ENCODE assay signal across 29 cellular contexts in the genomic region with DNA sequence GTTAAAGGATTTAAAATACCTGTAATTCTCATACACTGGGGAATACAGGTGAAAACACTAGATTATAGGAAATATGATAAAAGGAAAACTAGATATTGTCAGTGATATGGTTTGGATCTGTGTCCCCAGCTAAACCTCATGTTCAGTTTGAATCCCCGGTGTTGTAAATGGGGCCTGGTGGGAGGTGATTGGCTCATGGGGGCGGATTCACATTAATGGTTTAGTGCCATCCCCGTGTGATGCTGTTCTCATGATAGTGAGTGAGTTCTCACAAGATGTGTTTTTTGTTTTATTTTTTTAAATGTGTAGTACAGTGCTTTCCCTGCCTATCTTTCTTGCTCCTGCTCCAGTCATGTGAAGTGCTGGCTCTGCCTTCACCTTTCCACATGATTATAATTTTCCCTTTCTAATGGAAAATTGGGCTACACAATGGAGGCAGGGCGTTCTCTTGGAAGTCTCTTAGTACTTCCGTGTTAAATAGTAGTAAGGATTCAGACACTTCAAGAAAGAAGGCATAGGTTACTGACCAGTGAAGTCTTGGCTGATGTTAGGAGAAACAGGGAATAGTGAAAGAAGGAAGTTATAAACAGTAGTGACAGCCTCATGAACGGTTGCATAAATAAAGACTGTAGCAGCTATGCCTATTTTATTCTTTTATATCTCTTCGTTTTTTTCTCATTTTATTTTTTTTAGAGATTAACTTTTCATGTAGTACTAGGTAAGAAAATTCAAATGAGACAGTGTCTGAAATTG.
"Had no signal": no experiment of that assay in that cellular context is flagged by ENCODE, and none has a peak within 500 bp of the region (broad histone marks: within the 10 kb centered on the region; RNA-seq: fewer than 3 reads in every experiment).

No MANE protein-coding gene starts in this region.

- H3K27ac ChIP-seq: body of pancreas, breast epithelium, Peyer's patch had no signal

- H3K9me3 ChIP-seq: body of pancreas, breast epithelium, Peyer's patch had no signal

- ATAC-seq: activated CD8-positive, alpha-beta T cell treated with anti-CD3 and anti-CD28 coated beads for 36 hours; activated T-cell treated with anti-CD3 and anti-CD28 coated beads, Interleukin-2, amount 50 U/mL, for 72 hours; activated T-helper 17 cell treated with anti-CD3 and anti-CD28 coated beads, Interleukin-2, amount 50 U/mL, for 72 hours; body of pancreas; K562; PC-3 had no signal

- H3K4me1 ChIP-seq: body of pancreas, breast epithelium, Peyer's patch had no signal

- FAIRE-seq: K562, TTC549 had no signal

- H3K27me3 ChIP-seq: body of pancreas, breast epithelium, Peyer's patch had no signal

- H3K36me3 ChIP-seq: breast epithelium, Peyer's patch had no signal

- H3K4me3 ChIP-seq: body of pancreas, breast epithelium, K562, Peyer's patch had no signal

- DNase-seq: activated CD4-positive, alpha-beta T cell treated with anti-CD3 and anti-CD28 coated beads, Interleukin-2, amount 10 ng/mL, durations not matched to agents 24 days and 14 days; activated CD4-positive, alpha-beta T cell treated with anti-CD3 and anti-CD28 coated beads, Interleukin-2, amount 50 U/mL, for 4 hours; activated CD8-positive, alpha-beta T cell treated with anti-CD3 and anti-CD28 coated beads for 36 hours; activated effector memory CD4-positive, alpha-beta T cell treated with anti-CD3 and anti-CD28 coated beads, Interleukin-2, amount 50 U/mL, for 16 hours; activated naive CD4-positive, alpha-beta T cell; activated naive CD8-positive, alpha-beta T cell treated with anti-CD3 and anti-CD28 coated beads, Interleukin-2, amount 10 ng/mL, durations not matched to agents 7 days and 5 days; activated T-cell treated with anti-CD3 and anti-CD28 coated beads, Interleukin-2, amount 50 U/mL, for 1 hour; activated T-cell treated with anti-CD3 and anti-CD28 coated beads, Interleukin-2, amount 50 U/mL, for 72 hours; body of pancreas; cerebellar nuclear complex; NCI-H1092 treated with DMSO at 0.1 percent for 48 hours; NCI-H1417; NCI-H146; NCI-H187; NCI-H2029 treated with DMSO at 0.1 percent for 48 hours; NCI-H2107; NCI-H2171; NCI-H510A treated with DMSO at 0.1 percent for 48 hours; NCI-H748 treated with DMSO at 0.1 percent for 48 hours; NK-92 treated with Interleukin-12 subunit alpha and Interleukin-12 subunit beta, amount 100 ng/mL, for 24 hours; PC-3; Peyer's patch; RPMI8226; SHP77 treated with DMSO at 0.1 percent for 48 hours; T1000 had no signal
